Comparison of ENCODE assay signal across 36 cellular contexts in the genomic region with DNA sequence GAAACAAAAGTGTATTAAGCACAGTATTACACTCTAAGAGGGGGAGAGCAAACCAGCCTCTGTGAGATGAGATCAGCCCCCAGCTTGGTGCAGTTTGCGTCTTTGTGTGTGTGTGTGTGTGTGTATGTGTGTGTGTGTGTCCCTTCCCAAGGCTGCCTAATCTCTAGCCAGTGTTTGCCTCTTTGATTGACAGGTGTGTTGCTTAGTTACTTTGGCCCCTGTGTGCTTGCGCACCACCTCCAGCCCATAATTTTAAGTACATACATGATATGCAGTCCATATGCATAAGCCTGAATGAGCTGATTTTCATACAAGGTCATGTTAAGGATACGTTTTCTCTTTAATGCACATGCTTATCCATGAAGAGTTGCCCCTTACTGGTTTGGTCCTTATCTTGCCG. TPM values are rescaled to one million over a fixed set of nuclear protein-coding genes. Genes with fewer than 3 reads are reported as not detected.
"Had no signal": no experiment of that assay in that cellular context is flagged by ENCODE, and none has a peak within 500 bp of the region (broad histone marks: within the 10 kb centered on the region; RNA-seq: fewer than 3 reads in every experiment).

No MANE protein-coding gene starts in this region.

- H3K9me3 ChIP-seq: adrenal gland, body of pancreas, esophagus muscularis mucosa, gastroesophageal sphincter had no signal

- FAIRE-seq: colon had no signal

- H3K4me1 ChIP-seq: adrenal gland, body of pancreas, esophagus muscularis mucosa, gastroesophageal sphincter, heart right ventricle had no signal

- ATAC-seq: activated CD4-positive, alpha-beta T cell treated with anti-CD3 and anti-CD28 coated beads for 36 hours; activated CD8-positive, alpha-beta memory T cell treated with anti-CD3 and anti-CD28 coated beads, Interleukin-2, amount 10 ng/mL, durations not matched to agents 7 days and 5 days; activated CD8-positive, alpha-beta T cell treated with anti-CD3 and anti-CD28 coated beads, Interleukin-2, amount 10 ng/mL, durations not matched to agents 7 days and 5 days; activated naive CD8-positive, alpha-beta T cell treated with anti-CD3 and anti-CD28 coated beads, Interleukin-2, amount 50 U/mL, for 24 hours; body of pancreas; effector memory CD8-positive, alpha-beta T cell; foreskin keratinocyte; gastroesophageal sphincter; heart right ventricle; T-helper 17 cell had no signal

- DNase-seq: activated CD4-positive, alpha-beta memory T cell treated with anti-CD3 and anti-CD28 coated beads for 36 hours; activated CD4-positive, alpha-beta T cell treated with anti-CD3 and anti-CD28 coated beads for 36 hours; activated CD4-positive, alpha-beta T cell treated with anti-CD3 and anti-CD28 coated beads, Interleukin-2, amount 10 ng/mL, durations not matched to agents 24 days and 14 days; activated CD4-positive, CD25-positive, alpha-beta regulatory T cell; activated CD4-positive, CD25-positive, alpha-beta regulatory T cell treated with anti-CD3 and anti-CD28 coated beads, Interleukin-2, amount 50 U/mL, for 72 hours; activated CD8-positive, alpha-beta memory T cell treated with anti-CD3 and anti-CD28 coated beads, Interleukin-2, amount 10 ng/mL, durations not matched to agents 7 days and 5 days; activated CD8-positive, alpha-beta memory T cell treated with anti-CD3 and anti-CD28 coated beads, Interleukin-2, amount 50 U/mL, for 4 hours; activated CD8-positive, alpha-beta T cell treated with anti-CD3 and anti-CD28 coated beads, Interleukin-2, amount 10 ng/mL, durations not matched to agents 7 days and 5 days; activated effector memory CD4-positive, alpha-beta T cell treated with anti-CD3 and anti-CD28 coated beads, Interleukin-2, amount 50 U/mL, for 16 hours; activated naive CD4-positive, alpha-beta T cell treated with anti-CD3 and anti-CD28 coated beads for 36 hours; activated naive CD8-positive, alpha-beta T cell treated with anti-CD3 and anti-CD28 coated beads for 36 hours; activated naive CD8-positive, alpha-beta T cell treated with anti-CD3 and anti-CD28 coated beads, Interleukin-2, amount 50 U/mL, for 24 hours; activated T-cell treated with anti-CD3 and anti-CD28 coated beads, Interleukin-2, amount 50 U/mL, for 1 hour; activated T-cell treated with anti-CD3 and anti-CD28 coated beads, Interleukin-2, amount 50 U/mL, for 48 hours; adrenal gland; amygdala; aorta; body of pancreas; caudate nucleus; cortex of kidney; dermis blood vessel endothelial cell; effector CD4-positive, alpha-beta T cell; effector memory CD8-positive, alpha-beta T cell; erythroblast; foreskin keratinocyte; heart right ventricle; T-helper 17 cell; T1000 had no signal

- H3K36me3 ChIP-seq: adrenal gland, esophagus muscularis mucosa, gastroesophageal sphincter, heart right ventricle had no signal

- H3K4me3 ChIP-seq: adrenal gland, body of pancreas, esophagus muscularis mucosa, gastroesophageal sphincter, heart right ventricle had no signal

- H3K27ac ChIP-seq: adrenal gland, body of pancreas, esophagus muscularis mucosa, gastroesophageal sphincter, heart right ventricle had no signal

- H3K27me3 ChIP-seq: body of pancreas, foreskin keratinocyte had no signal

RNA-seq across cellular contexts. Expression of a gene that starts 2.1 kb away (rescaled TPM):
- total RNA-seq: activated CD4-positive, alpha-beta memory T cell treated with anti-CD3 and anti-CD28 coated beads for 36 hours; activated CD4-positive, alpha-beta T cell treated with anti-CD3 and anti-CD28 coated beads for 36 hours; activated CD4-positive, alpha-beta T cell treated with anti-CD3 and anti-CD28 coated beads, Interleukin-2, amount 10 ng/mL, durations not matched to agents 24 days and 14 days; activated CD8-positive, alpha-beta memory T cell treated with anti-CD3 and anti-CD28 coated beads for 36 hours; activated CD8-positive, alpha-beta memory T cell treated with anti-CD3 and anti-CD28 coated beads, Interleukin-2, amount 10 ng/mL, durations not matched to agents 7 days and 5 days; activated CD8-positive, alpha-beta T cell treated with anti-CD3 and anti-CD28 coated beads, Interleukin-2, amount 10 ng/mL, durations not matched to agents 7 days and 5 days; activated naive CD4-positive, alpha-beta T cell treated with anti-CD3 and anti-CD28 coated beads for 36 hours; activated naive CD8-positive, alpha-beta T cell treated with anti-CD3 and anti-CD28 coated beads for 36 hours; activated T-helper 1 cell treated with anti-CD3 and anti-CD28 coated beads, Interleukin-12 subunit alpha, Interleukin-12 subunit beta, Interleukin-2, Interleukin-4 antibody, amounts not matched to agents 30 ng/mL and 10 ng/mL and 1 ng/mL, durations not matched to agents 14 hours and 24 hours and 36 hours; activated T-helper 2 cell treated with anti-CD3 and anti-CD28 coated beads, Interferon-gamma antibody, Interleukin-2, Interleukin-4, amounts not matched to agents 10 μg/mL and 5 μg/mL and 100 μg/mL, durations not matched to agents 14 hours and 24 hours and 36 hours; adrenal gland; aorta; body of pancreas; chondrocyte; dermis blood vessel endothelial cell; esophagus muscularis mucosa; foreskin keratinocyte; gastroesophageal sphincter; glomerular endothelial cell; heart right ventricle; T-helper 17 cell had no signal
- polyA plus RNA-seq: adrenal gland, aorta, foreskin keratinocyte, heart right ventricle had no signal

RNA-seq across cellular contexts. Expression of a gene that starts 7.1 kb away (rescaled TPM):
- total RNA-seq: activated CD4-positive, alpha-beta memory T cell treated with anti-CD3 and anti-CD28 coated beads for 36 hours; activated CD4-positive, alpha-beta T cell treated with anti-CD3 and anti-CD28 coated beads for 36 hours; activated CD4-positive, alpha-beta T cell treated with anti-CD3 and anti-CD28 coated beads, Interleukin-2, amount 10 ng/mL, durations not matched to agents 24 days and 14 days; activated CD8-positive, alpha-beta memory T cell treated with anti-CD3 and anti-CD28 coated beads for 36 hours; activated CD8-positive, alpha-beta memory T cell treated with anti-CD3 and anti-CD28 coated beads, Interleukin-2, amount 10 ng/mL, durations not matched to agents 7 days and 5 days; activated CD8-positive, alpha-beta T cell treated with anti-CD3 and anti-CD28 coated beads, Interleukin-2, amount 10 ng/mL, durations not matched to agents 7 days and 5 days; activated naive CD4-positive, alpha-beta T cell treated with anti-CD3 and anti-CD28 coated beads for 36 hours; activated naive CD8-positive, alpha-beta T cell treated with anti-CD3 and anti-CD28 coated beads for 36 hours; activated T-helper 1 cell treated with anti-CD3 and anti-CD28 coated beads, Interleukin-12 subunit alpha, Interleukin-12 subunit beta, Interleukin-2, Interleukin-4 antibody, amounts not matched to agents 30 ng/mL and 10 ng/mL and 1 ng/mL, durations not matched to agents 14 hours and 24 hours and 36 hours; activated T-helper 2 cell treated with anti-CD3 and anti-CD28 coated beads, Interferon-gamma antibody, Interleukin-2, Interleukin-4, amounts not matched to agents 10 μg/mL and 5 μg/mL and 100 μg/mL, durations not matched to agents 14 hours and 24 hours and 36 hours; adrenal gland; aorta; body of pancreas; chondrocyte; dermis blood vessel endothelial cell; esophagus muscularis mucosa; foreskin keratinocyte; gastroesophageal sphincter; glomerular endothelial cell; heart right ventricle; T-helper 17 cell had no signal
- polyA plus RNA-seq: adrenal gland, aorta, foreskin keratinocyte, heart right ventricle had no signal

RNA-seq across cellular contexts. Expression of a gene that starts 7.8 kb away (rescaled TPM):
- total RNA-seq: activated CD4-positive, alpha-beta memory T cell treated with anti-CD3 and anti-CD28 coated beads for 36 hours; activated CD4-positive, alpha-beta T cell treated with anti-CD3 and anti-CD28 coated beads for 36 hours; activated CD4-positive, alpha-beta T cell treated with anti-CD3 and anti-CD28 coated beads, Interleukin-2, amount 10 ng/mL, durations not matched to agents 24 days and 14 days; activated CD8-positive, alpha-beta memory T cell treated with anti-CD3 and anti-CD28 coated beads for 36 hours; activated CD8-positive, alpha-beta memory T cell treated with anti-CD3 and anti-CD28 coated beads, Interleukin-2, amount 10 ng/mL, durations not matched to agents 7 days and 5 days; activated CD8-positive, alpha-beta T cell treated with anti-CD3 and anti-CD28 coated beads, Interleukin-2, amount 10 ng/mL, durations not matched to agents 7 days and 5 days; activated naive CD4-positive, alpha-beta T cell treated with anti-CD3 and anti-CD28 coated beads for 36 hours; activated naive CD8-positive, alpha-beta T cell treated with anti-CD3 and anti-CD28 coated beads for 36 hours; activated T-helper 1 cell treated with anti-CD3 and anti-CD28 coated beads, Interleukin-12 subunit alpha, Interleukin-12 subunit beta, Interleukin-2, Interleukin-4 antibody, amounts not matched to agents 30 ng/mL and 10 ng/mL and 1 ng/mL, durations not matched to agents 14 hours and 24 hours and 36 hours; activated T-helper 2 cell treated with anti-CD3 and anti-CD28 coated beads, Interferon-gamma antibody, Interleukin-2, Interleukin-4, amounts not matched to agents 10 μg/mL and 5 μg/mL and 100 μg/mL, durations not matched to agents 14 hours and 24 hours and 36 hours; adrenal gland; aorta; body of pancreas; chondrocyte; dermis blood vessel endothelial cell; esophagus muscularis mucosa; foreskin keratinocyte; gastroesophageal sphincter; glomerular endothelial cell; heart right ventricle; T-helper 17 cell had no signal
- polyA plus RNA-seq: adrenal gland, aorta, foreskin keratinocyte, heart right ventricle had no signal

RNA-seq across cellular contexts. Expression of a gene that starts 17.7 kb away (rescaled TPM):
- total RNA-seq: activated CD4-positive, alpha-beta memory T cell treated with anti-CD3 and anti-CD28 coated beads for 36 hours; activated CD4-positive, alpha-beta T cell treated with anti-CD3 and anti-CD28 coated beads for 36 hours; activated CD4-positive, alpha-beta T cell treated with anti-CD3 and anti-CD28 coated beads, Interleukin-2, amount 10 ng/mL, durations not matched to agents 24 days and 14 days; activated CD8-positive, alpha-beta memory T cell treated with anti-CD3 and anti-CD28 coated beads for 36 hours; activated CD8-positive, alpha-beta memory T cell treated with anti-CD3 and anti-CD28 coated beads, Interleukin-2, amount 10 ng/mL, durations not matched to agents 7 days and 5 days; activated CD8-positive, alpha-beta T cell treated with anti-CD3 and anti-CD28 coated beads, Interleukin-2, amount 10 ng/mL, durations not matched to agents 7 days and 5 days; activated naive CD4-positive, alpha-beta T cell treated with anti-CD3 and anti-CD28 coated beads for 36 hours; activated naive CD8-positive, alpha-beta T cell treated with anti-CD3 and anti-CD28 coated beads for 36 hours; activated T-helper 1 cell treated with anti-CD3 and anti-CD28 coated beads, Interleukin-12 subunit alpha, Interleukin-12 subunit beta, Interleukin-2, Interleukin-4 antibody, amounts not matched to agents 30 ng/mL and 10 ng/mL and 1 ng/mL, durations not matched to agents 14 hours and 24 hours and 36 hours; activated T-helper 2 cell treated with anti-CD3 and anti-CD28 coated beads, Interferon-gamma antibody, Interleukin-2, Interleukin-4, amounts not matched to agents 10 μg/mL and 5 μg/mL and 100 μg/mL, durations not matched to agents 14 hours and 24 hours and 36 hours; adrenal gland; aorta; chondrocyte; dermis blood vessel endothelial cell; esophagus muscularis mucosa; foreskin keratinocyte; gastroesophageal sphincter; glomerular endothelial cell; heart right ventricle; T-helper 17 cell had no signal
- polyA plus RNA-seq: adrenal gland, aorta, foreskin keratinocyte, heart right ventricle had no signal

RNA-seq across cellular contexts. Expression of a gene that starts 25.2 kb away (rescaled TPM):
- total RNA-seq: activated CD4-positive, alpha-beta memory T cell treated with anti-CD3 and anti-CD28 coated beads for 36 hours; activated CD4-positive, alpha-beta T cell treated with anti-CD3 and anti-CD28 coated beads for 36 hours; activated CD4-positive, alpha-beta T cell treated with anti-CD3 and anti-CD28 coated beads, Interleukin-2, amount 10 ng/mL, durations not matched to agents 24 days and 14 days; activated CD8-positive, alpha-beta memory T cell treated with anti-CD3 and anti-CD28 coated beads for 36 hours; activated CD8-positive, alpha-beta memory T cell treated with anti-CD3 and anti-CD28 coated beads, Interleukin-2, amount 10 ng/mL, durations not matched to agents 7 days and 5 days; activated CD8-positive, alpha-beta T cell treated with anti-CD3 and anti-CD28 coated beads, Interleukin-2, amount 10 ng/mL, durations not matched to agents 7 days and 5 days; activated naive CD4-positive, alpha-beta T cell treated with anti-CD3 and anti-CD28 coated beads for 36 hours; activated naive CD8-positive, alpha-beta T cell treated with anti-CD3 and anti-CD28 coated beads for 36 hours; activated T-helper 1 cell treated with anti-CD3 and anti-CD28 coated beads, Interleukin-12 subunit alpha, Interleukin-12 subunit beta, Interleukin-2, Interleukin-4 antibody, amounts not matched to agents 30 ng/mL and 10 ng/mL and 1 ng/mL, durations not matched to agents 14 hours and 24 hours and 36 hours; activated T-helper 2 cell treated with anti-CD3 and anti-CD28 coated beads, Interferon-gamma antibody, Interleukin-2, Interleukin-4, amounts not matched to agents 10 μg/mL and 5 μg/mL and 100 μg/mL, durations not matched to agents 14 hours and 24 hours and 36 hours; adrenal gland; aorta; body of pancreas; chondrocyte; dermis blood vessel endothelial cell; esophagus muscularis mucosa; foreskin keratinocyte; gastroesophageal sphincter; heart right ventricle; T-helper 17 cell had no signal
- polyA plus RNA-seq: adrenal gland, aorta, foreskin keratinocyte, heart right ventricle had no signal
